In the genomic region with DNA sequence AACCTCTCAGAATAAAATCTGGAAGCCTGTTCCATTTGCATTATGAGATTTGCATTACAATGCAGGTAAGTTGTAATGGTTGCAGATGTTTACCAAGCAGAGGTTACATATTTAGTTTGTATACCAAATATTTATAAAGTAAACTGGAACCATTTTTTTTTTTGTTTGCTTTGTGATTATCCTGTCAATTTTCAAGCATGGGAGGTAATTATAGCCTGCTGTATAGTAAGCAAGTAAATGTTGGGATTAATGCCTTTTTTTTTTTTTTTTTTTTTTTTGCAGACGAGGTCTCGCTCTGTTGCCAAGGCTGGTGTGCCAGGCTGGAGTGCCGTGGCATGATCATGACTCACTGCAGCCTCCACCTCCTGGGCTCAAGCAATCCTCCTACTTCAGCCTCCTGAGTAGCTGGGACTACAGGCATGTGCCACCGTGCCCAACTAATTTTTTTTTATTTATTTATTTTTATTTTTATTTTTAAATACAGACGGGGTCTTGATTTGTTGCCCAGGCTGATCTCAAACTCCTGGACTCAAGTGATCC, we compare ENCODE assay signal across 9 cellular contexts. TPM values are rescaled to one million over a fixed set of nuclear protein-coding genes. Genes with fewer than 3 reads are reported as not detected.
DNase-seq lines count a peak whose midpoint lies in the region; ATAC-seq and TF ChIP-seq lines count a peak whose summit lies in the region.
"Had no signal": no experiment of that assay in that cellular context is flagged by ENCODE, and none has a peak within 500 bp of the region (broad histone marks: within the 10 kb centered on the region; RNA-seq: fewer than 3 reads in every experiment).

No MANE protein-coding gene starts in this region.

- no peak overlapping the region for H3K9ac ChIP-seq in MM.1S (ENCODE audit: low read length)

- H3K4me3 Mint-ChIP-seq in CD4-positive, CD25-positive, alpha-beta regulatory T cell = peak overlapping the region in 3 of 4 donors; percentile 53 to 69 (median 66)
- peak overlapping the region; percentile 99 for H3K4me3 Mint-ChIP-seq in natural killer cell

- H2AFZ ChIP-seq in MM.1S (ENCODE audit: low read length) = no peak overlapping the region

- intact Hi-C loops in adrenal gland (cut with DNase I) (no loop called here), natural killer cell (cut with micrococcal nuclease) (no loop called here)

- peak overlapping the region in 1 of 3 donors; percentile 43 for H3K27ac Mint-ChIP-seq in CD4-positive, CD25-positive, alpha-beta regulatory T cell
- H3K27ac Mint-ChIP-seq in natural killer cell = peak overlapping the region; percentile 97

- no peak for TF ChIP-seq POLR2A in adrenal gland (IDR thresholded peaks at IDR 0.05)

- ATAC-seq in CD4-positive, CD25-positive, alpha-beta regulatory T cell (ENCODE audit: low read depth in 2 of 2) = no peak
- ATAC-seq in natural killer cell = no peak

- no peaks in the 10 kb centered on the region for H4K20me1 ChIP-seq in MM.1S (ENCODE audit: insufficient read depth, low read length)

- peaks cover 57% of the 10 kb centered on the region for H3K4me1 ChIP-seq in CD4-positive, CD25-positive, alpha-beta regulatory T cell (ENCODE audit: control insufficient read depth, insufficient read depth, low read length, poor library complexity, severe bottlenecking)
- peaks cover 36% of the 10 kb centered on the region for H3K4me1 ChIP-seq in MM.1S (ENCODE audit: low read length)
- peaks cover 48 to 79% of the 10 kb centered on the region in 2 donors for H3K4me1 ChIP-seq in adrenal gland (replicated peaks in 1 of 2)

- TF ChIP-seq CTCF in MM.1S (IDR thresholded peaks at IDR 0.05; ENCODE audit: low read length) = no peak
- TF ChIP-seq CTCF in adrenal gland (IDR thresholded peaks at IDR 0.05) = no peak
- no peak for TF ChIP-seq CTCF in natural killer cell (IDR thresholded peaks at IDR 0.05)

- peaks cover 81% of the 10 kb centered on the region for H3K79me2 ChIP-seq in MM.1S (ENCODE audit: low read length)

- H3K36me3 ChIP-seq in CD4-positive, CD25-positive, alpha-beta regulatory T cell (ENCODE audit: control insufficient read depth, insufficient read depth, low read length) = no peaks in the 10 kb centered on the region
- no peaks in the 10 kb centered on the region for H3K36me3 ChIP-seq in MM.1S (replicated peaks; ENCODE audit: insufficient read depth, low read length)
- no peaks in the 10 kb centered on the region for H3K36me3 ChIP-seq in adrenal gland (replicated peaks in 1 of 2)

- peak overlapping the region; percentile 45 for H3K27ac ChIP-seq in CD4-positive, CD25-positive, alpha-beta regulatory T cell (ENCODE audit: insufficient read depth, low read length, poor library complexity, severe bottlenecking)
- H3K27ac ChIP-seq in MM.1S (ENCODE audit: low read length) (no peak overlapping the region), adrenal gland (peak overlapping the region in 3 of 5 donors; percentile 56 to 67 (median 61))

- H3K4me3 ChIP-seq in CD4-positive, CD25-positive, alpha-beta regulatory T cell (ENCODE audit: low read depth, low read length) = peak overlapping the region; percentile 70
- H3K4me3 ChIP-seq in MM.1S (ENCODE audit: low read length) = no peak overlapping the region
- H3K4me3 ChIP-seq in adrenal gland = no peak overlapping the region

- peaks cover 0 to 1% (median 0%) of the 10 kb centered on the region in 7 donors for H3K9me3 Mint-ChIP-seq in CD4-positive, CD25-positive, alpha-beta regulatory T cell
- no peaks in the 10 kb centered on the region for H3K9me3 Mint-ChIP-seq in natural killer cell

- H3K27me3 ChIP-seq in CD4-positive, CD25-positive, alpha-beta regulatory T cell (ENCODE audit: control insufficient read depth, insufficient read depth, low read length) = no peaks in the 10 kb centered on the region
- no peaks in the 10 kb centered on the region for H3K27me3 ChIP-seq in MM.1S (replicated peaks; ENCODE audit: insufficient read depth, low read length)
- no peaks in the 10 kb centered on the region for H3K27me3 ChIP-seq in adrenal gland
- H3K27me3 ChIP-seq: dorsolateral prefrontal cortex had no signal

- no peaks in the 10 kb centered on the region for H3K9me2 ChIP-seq in MM.1S (replicated peaks; ENCODE audit: insufficient read depth, low read length)

- H3F3A ChIP-seq in MM.1S (ENCODE audit: insufficient read depth, low read length) = peaks cover 7% of the 10 kb centered on the region

- H3K9me3 ChIP-seq in CD4-positive, CD25-positive, alpha-beta regulatory T cell (ENCODE audit: control insufficient read depth in 2 of 2, low read length in 2 of 2) = no peaks in the 10 kb centered on the region
- H3K9me3 ChIP-seq in MM.1S (replicated peaks; ENCODE audit: insufficient read depth, low read length) (no peaks in the 10 kb centered on the region), adrenal gland (replicated peaks in 1 of 3) (no peaks in the 10 kb centered on the region)

- DNase-seq in CD4-positive, CD25-positive, alpha-beta regulatory T cell = no peak
- DNase-seq in MM.1S (no peak), adrenal gland (peak in 5 of 7 donors; percentile 18 to 56 (median 23)), natural killer cell (no peak), glomerular visceral epithelial cell (ENCODE audit: extremely low spot score) (no peak), occipital lobe (lab: John Stamatoyannopoulos, UW) (no peak), GM03348 (ENCODE audit: low spot score) (no peak), NCI-H2196 treated with DMSO at 0.1 percent for 48 hours (lab: John Stamatoyannopoulos, UW; ENCODE audit: unreplicated experiment) (no peak)
- DNase-seq: dorsolateral prefrontal cortex had no signal

- H3K27me3 Mint-ChIP-seq in CD4-positive, CD25-positive, alpha-beta regulatory T cell = no peaks in the 10 kb centered on the region
- H3K27me3 Mint-ChIP-seq in natural killer cell (ENCODE audit: low read depth in 2 of 2) = no peaks in the 10 kb centered on the region

- WGBS in adrenal gland, 4 donors = 49 to 66% (median 53%) methylated on average over 5 of the region's 5 CpGs

- H3K4me1 Mint-ChIP-seq in CD4-positive, CD25-positive, alpha-beta regulatory T cell = peaks cover 49 to 86% (median 67%) of the 10 kb centered on the region in 4 donors
- peaks cover 61 to 62% of the 10 kb centered on the region in 2 donors for H3K4me1 Mint-ChIP-seq in natural killer cell

- H3K36me3 Mint-ChIP-seq in CD4-positive, CD25-positive, alpha-beta regulatory T cell = peaks cover 6% of the 10 kb centered on the region
- H3K36me3 Mint-ChIP-seq in natural killer cell = no peaks in the 10 kb centered on the region

- peak overlapping the region; percentile 62; the same call in 1 of the 2 replicates for H3K4me2 ChIP-seq in MM.1S (ENCODE audit: low read depth, low read length)

RNA-seq across cellular contexts. Expression of a gene that starts 21.0 kb away (rescaled TPM):
- 61.1 TPM for total RNA-seq in CD4-positive, CD25-positive, alpha-beta regulatory T cell
- polyA plus RNA-seq in CD4-positive, CD25-positive, alpha-beta regulatory T cell = 10 to 100 TPM; 51.2 to 59.0 (median 56.1) TPM
- total RNA-seq in adrenal gland (10 to 100 TPM; 35.9 to 73.8 (median 51.2) TPM), natural killer cell (10 to 100 TPM; 38.7 to 60.4 (median 48.5) TPM), occipital lobe (34.6 TPM)
- polyA plus RNA-seq in adrenal gland = 10 to 100 TPM; 37.5 to 65.2 (median 38.8) TPM

RNA-seq across cellular contexts. Expression of a gene that starts 47.0 kb away (rescaled TPM):
- total RNA-seq in CD4-positive, CD25-positive, alpha-beta regulatory T cell = 3.8 TPM
- 1 to 10 TPM; 1.0 to 3.3 (median 1.6) TPM for polyA plus RNA-seq in CD4-positive, CD25-positive, alpha-beta regulatory T cell
- total RNA-seq in adrenal gland (10 to 100 TPM in 1 of 8 donors, 1 to 10 TPM in 7; 1.6 to 10.3 (median 2.9) TPM), natural killer cell (1 to 10 TPM in 2 of 3 donors, under 1 TPM in 1; 0.56 to 2.1 (median 1.1) TPM), occipital lobe (24.6 TPM)
- 1 to 10 TPM in 2 of 3 donors, under 1 TPM in 1; 0.84 to 5.1 (median 3.9) TPM for polyA plus RNA-seq in adrenal gland

Comparison
In these comparisons a context has a peak if more than half of its experiments do, and no peak if none do; other contexts are left out.
1. DNase-seq: peak in adrenal gland (5 of 7); none in CD4-positive, CD25-positive, alpha-beta regulatory T cell (0 of 3), MM.1S (single experiment), natural killer cell (single experiment), glomerular visceral epithelial cell (single experiment), occipital lobe (single experiment), GM03348 (single experiment) and NCI-H2196 treated with DMSO at 0.1 percent for 48 hours (single experiment).